In genomic region chr11:65575568-65576231, GRCh38 we compare ENCODE assay signal across 1 cellular context.
TF ChIP-seq lines count a peak whose summit lies in the region.

Gene EHBP1L1 (plus strand): TSS chr11:65576053. CDS start chr11:65576303, 250 bp downstream.

TF ChIP-seq in HEK293, 187 proteins besides CTCF, POLR2A, EP300 and RAD21 (continued from another document and continues in another):
- TF ChIP-seq ZNF518A (tag by site-specific recombination; conservative IDR thresholded peaks at IDR 0.05; ENCODE audit: low read depth) (no peak), ZNF121 (tag by site-specific recombination; IDR thresholded peaks at IDR 0.05) (no peak), ZNF23 (tag by site-specific recombination; IDR thresholded peaks at IDR 0.05; ENCODE audit: borderline replicate concordance) (no peak), ZNF221 (tag by site-specific recombination; IDR thresholded peaks at IDR 0.05; ENCODE audit: borderline replicate concordance) (no peak), KLF7 (tag by site-specific recombination; IDR thresholded peaks at IDR 0.05; ENCODE audit: borderline replicate concordance) (no peak), MEIS1 (CRISPR knock-in tag; IDR thresholded peaks at IDR 0.05; ENCODE audit: borderline replicate concordance) (no peak), KLF10 (tag by site-specific recombination; IDR thresholded peaks at IDR 0.05) (peak; percentile 80), SP3 (tag by site-specific recombination; IDR thresholded peaks at IDR 0.05) (peak; percentile 34; the same call in 1 of the 2 replicates), ZBTB26 (tag by site-specific recombination; optimal IDR thresholded peaks at IDR 0.05) (peak; percentile 41), ZBTB49 (tag by site-specific recombination; IDR thresholded peaks at IDR 0.05; ENCODE audit: low read depth) (no peak), ZNF529 (tag by site-specific recombination; IDR thresholded peaks at IDR 0.05; ENCODE audit: insufficient replicate concordance) (no peak), ZSCAN18 (tag by site-specific recombination; IDR thresholded peaks at IDR 0.05) (no peak), HIC1 (tag by site-specific recombination; IDR thresholded peaks at IDR 0.05) (0 out of 2 replicates have a peak, but pooled peaks have one; percentile 28), ZNF596 (tag by site-specific recombination; IDR thresholded peaks at IDR 0.05) (no peak), BCL11B (tag by site-specific recombination; IDR thresholded peaks at IDR 0.05; ENCODE audit: low read depth) (no peak), ZNF112 (tag by site-specific recombination; IDR thresholded peaks at IDR 0.05) (no peak), PBX3 (CRISPR knock-in tag; IDR thresholded peaks at IDR 0.05) (0 out of 2 replicates have a peak, but pooled peaks have one; percentile 31), ZNF704 (tag by site-specific recombination; IDR thresholded peaks at IDR 0.05) (no peak), ZNF664 (tag by site-specific recombination; IDR thresholded peaks at IDR 0.05) (no peak), ZNF610 (tag by site-specific recombination; IDR thresholded peaks at IDR 0.05; ENCODE audit: borderline replicate concordance) (no peak), ZNF391 (tag by site-specific recombination; IDR thresholded peaks at IDR 0.05; ENCODE audit: borderline replicate concordance, low read depth) (no peak), ZNF37A (tag by site-specific recombination; IDR thresholded peaks at IDR 0.05) (no peak), ZNF138 (tag by site-specific recombination; IDR thresholded peaks at IDR 0.05; ENCODE audit: borderline replicate concordance) (no peak), ZFP41 (tag by site-specific recombination; IDR thresholded peaks at IDR 0.05; ENCODE audit: borderline replicate concordance) (no peak), ZNF350 (tag by site-specific recombination; IDR thresholded peaks at IDR 0.05) (no peak), ZNF433 (tag by site-specific recombination; IDR thresholded peaks at IDR 0.05; ENCODE audit: low read depth) (no peak), PRDM6 (tag by site-specific recombination; IDR thresholded peaks at IDR 0.05) (no peak), ZNF274 (IDR thresholded peaks at IDR 0.05; ENCODE audit: low read length) (no peak), ZNF274 (tag by site-specific recombination; IDR thresholded peaks at IDR 0.05; ENCODE audit: borderline replicate concordance) (no peak), KLF9 (tag by site-specific recombination; IDR thresholded peaks at IDR 0.05; ENCODE audit: low read depth) (peak; percentile 61), ZBTB17 (tag by site-specific recombination; IDR thresholded peaks at IDR 0.05) (no peak), MZF1 (tag by site-specific recombination; IDR thresholded peaks at IDR 0.05; ENCODE audit: borderline replicate concordance) (no peak), GLI4 (tag by site-specific recombination; IDR thresholded peaks at IDR 0.05) (no peak), SP2 (tag by site-specific recombination; IDR thresholded peaks at IDR 0.05) (0 out of 2 replicates have a peak, but pooled peaks have one; percentile 11), ZNF311 (tag by site-specific recombination; IDR thresholded peaks at IDR 0.05; ENCODE audit: borderline replicate concordance) (no peak), KLF1 (tag by site-specific recombination; IDR thresholded peaks at IDR 0.05) (peak; percentile 48), OSR2 (tag by site-specific recombination; IDR thresholded peaks at IDR 0.05) (no peak), YY2 (tag by site-specific recombination; IDR thresholded peaks at IDR 0.05) (no peak), ZNF211 (tag by site-specific recombination; IDR thresholded peaks at IDR 0.05; ENCODE audit: low read depth) (no peak), ZNF341 (tag by site-specific recombination; IDR thresholded peaks at IDR 0.05; ENCODE audit: low read depth) (no peak), ZNF169 (tag by site-specific recombination; IDR thresholded peaks at IDR 0.05) (no peak), ZNF248 (tag by site-specific recombination; IDR thresholded peaks at IDR 0.05) (no peak)
